In the genomic region with DNA sequence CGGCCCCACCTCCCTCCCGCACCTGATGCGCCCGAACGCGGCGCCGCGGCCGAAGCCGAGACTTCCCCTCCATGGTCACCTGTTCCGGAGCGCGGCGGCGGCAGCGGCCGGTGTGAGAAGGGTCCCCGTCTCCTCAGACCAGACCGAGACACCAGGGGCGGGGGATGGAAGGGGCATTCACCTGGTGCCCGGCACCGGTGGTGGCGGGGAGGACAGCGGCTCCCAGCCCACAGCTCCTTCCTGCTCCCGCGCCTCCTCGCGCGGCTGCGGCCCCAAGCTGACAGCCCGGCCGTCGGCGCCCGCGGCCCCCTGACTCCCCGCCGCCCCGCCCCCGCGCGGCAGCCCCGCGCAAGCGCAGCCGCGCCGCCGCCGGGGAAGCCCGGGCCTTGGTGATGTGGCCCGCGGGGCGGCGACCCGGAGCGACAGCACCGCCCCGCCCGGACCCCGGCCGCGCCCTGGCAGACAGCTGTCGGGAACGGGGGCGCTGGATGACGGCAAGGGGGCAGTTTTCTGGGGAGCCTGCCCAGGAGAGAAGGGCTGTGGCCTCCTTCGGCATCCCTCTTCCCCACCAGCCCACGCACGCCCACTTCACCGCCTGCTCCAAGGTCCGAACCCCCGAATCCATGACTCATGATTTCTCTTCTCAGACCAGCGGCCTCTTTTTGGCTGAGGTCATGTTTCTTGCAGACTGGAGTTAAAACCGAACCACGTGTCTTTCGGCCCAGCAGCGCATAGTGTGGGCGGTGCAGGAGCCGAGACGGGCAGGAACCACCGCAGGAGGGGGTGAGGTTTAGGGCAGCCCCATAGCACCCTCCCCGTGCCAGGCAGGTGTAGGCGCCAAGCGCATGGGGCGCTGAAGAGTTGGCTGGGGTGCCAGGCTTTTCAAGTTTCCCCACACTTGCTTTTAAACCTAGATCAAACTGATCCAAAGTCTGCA, we compare ENCODE assay signal across 8 cellular contexts.
DNase-seq lines count a peak whose midpoint lies in the region; ATAC-seq and TF ChIP-seq lines count a peak whose summit lies in the region.

A gene with protein sequence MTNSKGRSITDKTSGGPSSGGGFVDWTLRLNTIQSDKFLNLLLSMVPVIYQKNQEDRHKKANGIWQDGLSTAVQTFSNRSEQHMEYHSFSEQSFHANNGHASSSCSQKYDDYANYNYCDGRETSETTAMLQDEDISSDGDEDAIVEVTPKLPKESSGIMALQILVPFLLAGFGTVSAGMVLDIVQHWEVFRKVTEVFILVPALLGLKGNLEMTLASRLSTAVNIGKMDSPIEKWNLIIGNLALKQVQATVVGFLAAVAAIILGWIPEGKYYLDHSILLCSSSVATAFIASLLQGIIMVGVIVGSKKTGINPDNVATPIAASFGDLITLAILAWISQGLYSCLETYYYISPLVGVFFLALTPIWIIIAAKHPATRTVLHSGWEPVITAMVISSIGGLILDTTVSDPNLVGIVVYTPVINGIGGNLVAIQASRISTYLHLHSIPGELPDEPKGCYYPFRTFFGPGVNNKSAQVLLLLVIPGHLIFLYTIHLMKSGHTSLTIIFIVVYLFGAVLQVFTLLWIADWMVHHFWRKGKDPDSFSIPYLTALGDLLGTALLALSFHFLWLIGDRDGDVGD (minus strand): TSS at position 282 of the 937 bp plus-strand sequence. CDS start 29,763 bp downstream, outside the sequence.

- H3K4me1 ChIP-seq in NT2/D1 (ENCODE audit: insufficient read depth, insufficient read length) = peaks cover 2% of the 10 kb centered on the region
- H3K4me1 ChIP-seq in mucosa of stomach (ENCODE audit: control insufficient read depth, insufficient read depth, low read length) = peaks cover 20% of the 10 kb centered on the region

- H3K9ac ChIP-seq in NT2/D1 (ENCODE audit: insufficient read length, low read depth) (peak within 1 kb of the TSS; percentile 87), mucosa of stomach (ENCODE audit: low read length) (peak within 1 kb of the TSS; percentile 80)

- no peak for TF ChIP-seq POLR2A in erythroblast (IDR thresholded peaks at IDR 0.05; ENCODE audit: low read length)

- peak; percentile 52 for DNase-seq in COR-L47 (lab: John Stamatoyannopoulos, UW)
- peak; percentile 52 for DNase-seq in NT2/D1 (ENCODE audit: low read depth, low spot score)
- peak; percentile 74 for DNase-seq in activated T-cell treated with anti-CD3 and anti-CD28 coated beads for 4 hours
- DNase-seq in erythroblast (lab: John Stamatoyannopoulos, UW) = peak; percentile 72 to 86
- peak; percentile 82 for DNase-seq in stimulated activated CD8-positive, alpha-beta memory T cell treated with anti-CD3 and anti-CD28 coated beads, Interleukin-4, amount 100 ng/mL, for 48 hours

- peaks cover 24% of the 10 kb centered on the region for H3K27me3 ChIP-seq in NT2/D1 (ENCODE audit: insufficient read depth, insufficient read length)
- H3K27me3 ChIP-seq in mucosa of stomach (ENCODE audit: control insufficient read depth, insufficient read depth, low read length) = no peaks in the 10 kb centered on the region

- ATAC-seq in GM19395 (IDR thresholded peaks at IDR 0.05; ENCODE audit: unreplicated experiment) (peak; percentile 71), HG03558 (IDR thresholded peaks at IDR 0.05; ENCODE audit: extremely low read depth, unreplicated experiment) (peak; percentile 44)

- no peaks in the 10 kb centered on the region for H3K36me3 ChIP-seq in NT2/D1 (ENCODE audit: insufficient read depth, insufficient read length, low read length)
- no peaks in the 10 kb centered on the region for H3K36me3 ChIP-seq in mucosa of stomach (ENCODE audit: control insufficient read depth, insufficient read depth, low read length)

- H3K9me3 ChIP-seq in NT2/D1 (ENCODE audit: insufficient read depth, low read length) (no peaks in the 10 kb centered on the region), mucosa of stomach (ENCODE audit: control insufficient read depth, low read length) (no peaks in the 10 kb centered on the region)

- H3K4me3 ChIP-seq in NT2/D1 (ENCODE audit: insufficient read length, low read depth) (peak within 1 kb of the TSS; percentile 67), mucosa of stomach (ENCODE audit: low read length) (peak within 1 kb of the TSS; percentile 51)

Comparison
In these comparisons a context has a peak if more than half of its experiments do, and no peak if none do; other contexts are left out.
1. Peak in every context shown above with its lines: DNase-seq, ATAC-seq and H3K4me3 ChIP-seq.